In the genomic region with DNA sequence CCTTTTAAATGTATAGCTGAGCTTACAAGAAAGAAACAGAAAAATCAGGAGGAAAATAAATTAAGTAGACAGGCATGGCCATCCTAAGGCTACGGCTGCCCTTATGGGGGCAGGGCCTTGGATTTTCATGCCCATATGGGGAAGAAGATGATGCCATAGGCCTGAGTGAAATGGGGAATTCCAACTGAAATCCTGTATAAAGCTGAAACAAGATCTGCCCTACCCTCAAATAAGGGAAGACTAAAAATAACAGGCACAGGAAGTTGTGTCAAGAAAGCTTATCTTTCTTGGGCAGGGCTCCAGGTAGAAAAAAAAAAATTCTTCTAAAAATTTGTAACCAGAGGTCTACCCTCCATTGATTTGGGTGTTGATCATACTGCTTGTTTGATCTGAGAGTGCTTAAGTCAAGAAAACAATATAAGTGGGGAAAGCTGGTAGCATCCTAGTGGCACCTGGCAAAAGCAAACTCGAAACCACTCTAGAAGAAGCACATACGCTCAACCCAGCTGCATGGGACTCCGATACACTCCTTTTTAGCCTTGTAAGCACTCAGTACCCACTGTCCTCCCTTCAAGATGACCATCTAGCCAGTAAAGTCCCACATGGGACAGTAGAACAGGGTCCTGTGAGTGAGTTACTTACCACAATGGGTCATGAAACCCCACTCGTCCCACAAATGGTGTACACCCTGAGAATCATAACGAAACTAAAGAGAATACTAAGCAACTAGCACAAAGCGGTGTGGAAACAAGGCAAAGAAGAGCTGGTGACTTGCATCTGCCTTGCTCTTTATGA, we compare ENCODE assay signal across 10 cellular contexts. TPM values are rescaled to one million over a fixed set of nuclear protein-coding genes. Genes with fewer than 3 reads are reported as not detected.
DNase-seq lines count a peak whose midpoint lies in the region; ATAC-seq and TF ChIP-seq lines count a peak whose summit lies in the region.
"Had no signal": no experiment of that assay in that cellular context is flagged by ENCODE, and none has a peak within 500 bp of the region (broad histone marks: within the 10 kb centered on the region; RNA-seq: fewer than 3 reads in every experiment).

No MANE protein-coding gene starts in this region.

- DNase-seq in EL (peak; percentile 42), choroid plexus epithelial cell (ENCODE audit: low read depth) (peak; percentile 40), NCI-H2107 treated with DMSO at 0.1 percent for 48 hours (lab: John Stamatoyannopoulos, UW; ENCODE audit: unreplicated experiment) (no peak)
- no peak for DNase-seq in activated CD4-positive, alpha-beta memory T cell treated with anti-CD3 and anti-CD28 coated beads for 36 hours
- DNase-seq: SW 1271 had no signal

- H3K36me3 Mint-ChIP-seq in activated CD4-positive, alpha-beta memory T cell treated with anti-CD3 and anti-CD28 coated beads for 36 hours = no peaks in the 10 kb centered on the region

- H3K4me1 Mint-ChIP-seq in activated CD4-positive, alpha-beta memory T cell treated with anti-CD3 and anti-CD28 coated beads for 36 hours (ENCODE audit: low read depth) = no peaks in the 10 kb centered on the region

- TF ChIP-seq CTCF in choroid plexus epithelial cell (conservative IDR thresholded peaks at IDR 0.05; ENCODE audit: low read depth, low read length) = no peak

- H3K4me3 ChIP-seq in choroid plexus epithelial cell (ENCODE audit: low read depth, low read length) = no peak overlapping the region

- no peak overlapping the region for H3K27ac Mint-ChIP-seq in activated CD4-positive, alpha-beta memory T cell treated with anti-CD3 and anti-CD28 coated beads for 36 hours

- no peak overlapping the region for H3K4me3 Mint-ChIP-seq in activated CD4-positive, alpha-beta memory T cell treated with anti-CD3 and anti-CD28 coated beads for 36 hours

- intact Hi-C loops in activated CD4-positive, alpha-beta memory T cell treated with anti-CD3 and anti-CD28 coated beads for 36 hours (cut with micrococcal nuclease) = no loop called here

- H3K27me3 Mint-ChIP-seq in activated CD4-positive, alpha-beta memory T cell treated with anti-CD3 and anti-CD28 coated beads for 36 hours = peaks cover 4% of the 10 kb centered on the region

- CTCF ChIA-PET in activated CD4-positive, alpha-beta memory T cell treated with anti-CD3 and anti-CD28 coated beads for 36 hours (lab: Charles Lee) = no interaction called here

- H3K9me3 Mint-ChIP-seq in activated CD4-positive, alpha-beta memory T cell treated with anti-CD3 and anti-CD28 coated beads for 36 hours = peaks cover 2% of the 10 kb centered on the region

- ATAC-seq in GM21529 (IDR thresholded peaks at IDR 0.05; ENCODE audit: unreplicated experiment) (peak; percentile 78), HG03520 (IDR thresholded peaks at IDR 0.05; ENCODE audit: unreplicated experiment) (peak; percentile 57), GM19397 (IDR thresholded peaks at IDR 0.05; ENCODE audit: unreplicated experiment) (no peak), HG03108 (IDR thresholded peaks at IDR 0.05; ENCODE audit: unreplicated experiment) (no peak)
- ATAC-seq: HCT116 had no signal

- POLR2A ChIA-PET in activated CD4-positive, alpha-beta memory T cell treated with anti-CD3 and anti-CD28 coated beads for 36 hours (lab: Charles Lee) = no interaction called here

RNA-seq across cellular contexts. Expression of a gene that starts 22.3 kb away (rescaled TPM):
- under 1 TPM; 0.07 to 0.17 TPM for total RNA-seq in activated CD4-positive, alpha-beta memory T cell treated with anti-CD3 and anti-CD28 coated beads for 36 hours

Comparison
In these comparisons a context has a peak if more than half of its experiments do, and no peak if none do; other contexts are left out.
1. DNase-seq: peak in EL (single experiment) and choroid plexus epithelial cell (single experiment); none in activated CD4-positive, alpha-beta memory T cell treated with anti-CD3 and anti-CD28 coated beads for 36 hours (single experiment) and NCI-H2107 treated with DMSO at 0.1 percent for 48 hours (single experiment).
2. ATAC-seq: peak in GM21529 (single experiment) and HG03520 (single experiment); none in GM19397 (single experiment) and HG03108 (single experiment).